Comparison of ENCODE assay signal across 7 cellular contexts in genomic region chr18:21243041-21243431, GRCh38. TPM values are rescaled to one million over a fixed set of nuclear protein-coding genes. Genes with fewer than 3 reads are reported as not detected.
DNase-seq lines count a peak whose midpoint lies in the region; ATAC-seq and TF ChIP-seq lines count a peak whose summit lies in the region.

No MANE protein-coding gene starts in this region.

- POLR2A ChIA-PET in HEK293 (lab: Yijun Ruan, JAX), result interaction anchor here (0.6 to 1.2 kb wide), 7 partner anchors 16 to 204 kb away, joined by 3 to 5 read pairs (median 3); no protein-coding TSS in a partner anchor
- POLR2A ChIA-PET in WTC11 (lab: Charles Lee), result no interaction called here

- no peak overlapping the region for H3K27ac Mint-ChIP-seq in WTC11

- peak overlapping the region; percentile 66 for H3K4me3 Mint-ChIP-seq in WTC11

- ATAC-seq in WTC11, result no peak
- ATAC-seq in HG02884 (IDR thresholded peaks at IDR 0.05; ENCODE audit: unreplicated experiment), result no peak

- WGBS in spleen, 5 donors, result 2 to 10% (median 3%) methylated on average over 21 of the region's 21 CpGs

- peaks cover 0 to 78% (median 44%) of the 10 kb centered on the region in 7 donors for H3K27me3 ChIP-seq in spleen (replicated peaks in 1 of 7)

- no peak for TF ChIP-seq POLR2A in spleen (IDR thresholded peaks at IDR 0.05)

- H3K27me3 Mint-ChIP-seq in WTC11 (ENCODE audit: low read depth), result peaks cover 91% of the 10 kb centered on the region

- H3K27ac ChIP-seq in HEK293 (ENCODE audit: extremely low read depth, low read depth, low read length) (peak overlapping the region; percentile 95; the same call in 1 of the 2 replicates), spleen (no peak overlapping the region)

- peak; percentile 24 for DNase-seq in WTC11 (ENCODE audit: low spot score)
- DNase-seq in spleen, result no peak
- DNase-seq in NCI-H2196 (lab: John Stamatoyannopoulos, UW; ENCODE audit: unreplicated experiment), result no peak
- DNase-seq in NCI-H2227 treated with DMSO at 0.1 percent for 48 hours (lab: John Stamatoyannopoulos, UW), result no peak

- H3K9me3 Mint-ChIP-seq in WTC11, result no peaks in the 10 kb centered on the region

- intact Hi-C loops in spleen (cut with DNase I; ENCODE audit: low total_unique reads), result no loop called here

- H3K9me3 ChIP-seq in HEK293 (ENCODE audit: control insufficient read depth, insufficient read depth, low read depth, low read length), result no peaks in the 10 kb centered on the region
- no peaks in the 10 kb centered on the region for H3K9me3 ChIP-seq in spleen

- H3K4me1 ChIP-seq in HEK293 (ENCODE audit: control insufficient read depth, insufficient read depth, low read length) (peaks cover 16% of the 10 kb centered on the region), spleen (peaks cover 9 to 25% (median 22%) of the 10 kb centered on the region in 6 donors)

- peak overlapping the region; percentile 64 for H3K4me3 ChIP-seq in HEK293 (ENCODE audit: low read depth, low read length)
- H3K4me3 ChIP-seq in iPS-11a (ENCODE audit: low read depth, low read length), result peak overlapping the region; percentile 45
- H3K4me3 ChIP-seq in spleen, result peak overlapping the region in 7 of 8 donors; percentile 37 to 70 (median 45)

- peaks cover 9% of the 10 kb centered on the region for H3K4me1 Mint-ChIP-seq in WTC11

- no peak for TF ChIP-seq CTCF in HEK293 (tag by site-specific recombination; IDR thresholded peaks at IDR 0.05)
- TF ChIP-seq CTCF in WTC11 (IDR thresholded peaks at IDR 0.05), result no peak
- TF ChIP-seq CTCF in spleen (IDR thresholded peaks at IDR 0.05 in 8 of 11, conservative IDR thresholded peaks at IDR 0.05 in 3 of 11), result no peak

- no peaks in the 10 kb centered on the region for H3K36me3 ChIP-seq in HEK293 (ENCODE audit: control insufficient read depth in 2 of 2, insufficient read depth in 1 of 2, low read length in 2 of 2)
- no peaks in the 10 kb centered on the region for H3K36me3 ChIP-seq in spleen

- CTCF ChIA-PET in HEK293 (lab: Yijun Ruan, JAX), result interaction anchor here (0.6 to 1.4 kb wide), 10 partner anchors 10 to 670 kb away, joined by 3 to 5 read pairs (median 3); no protein-coding TSS in a partner anchor
- CTCF ChIA-PET in WTC11 (lab: Charles Lee), result interaction anchor here (0.7 to 2.7 kb wide), 3 partner anchors 178 to 202 kb away, joined by 3 to 12 read pairs (median 3); no protein-coding TSS in a partner anchor

- no peaks in the 10 kb centered on the region for H3K36me3 Mint-ChIP-seq in WTC11

TF ChIP-seq in HEK293, 187 proteins besides CTCF, POLR2A, EP300 and RAD21:
- TF ChIP-seq PRDM1 (tag by site-specific recombination; IDR thresholded peaks at IDR 0.05) (peak; percentile 75), ZNF501 (tag by site-specific recombination; IDR thresholded peaks at IDR 0.05) (no peak), ZNF341 (tag by site-specific recombination; IDR thresholded peaks at IDR 0.05; ENCODE audit: low read depth) (peak; percentile 63), RBAK (tag by site-specific recombination; IDR thresholded peaks at IDR 0.05) (no peak), GLI4 (tag by site-specific recombination; IDR thresholded peaks at IDR 0.05) (no peak), ZNF19 (tag by site-specific recombination; IDR thresholded peaks at IDR 0.05; ENCODE audit: low read depth) (no peak), ZXDB (tag by site-specific recombination; IDR thresholded peaks at IDR 0.05) (0 out of 2 replicates have a peak, but pooled peaks have one; percentile 10), ZNF23 (tag by site-specific recombination; IDR thresholded peaks at IDR 0.05; ENCODE audit: borderline replicate concordance) (no peak), ZNF433 (tag by site-specific recombination; IDR thresholded peaks at IDR 0.05; ENCODE audit: low read depth) (no peak), EGR2 (tag by site-specific recombination; IDR thresholded peaks at IDR 0.05; ENCODE audit: low read depth) (no peak), ZNF561 (tag by site-specific recombination; IDR thresholded peaks at IDR 0.05; ENCODE audit: borderline replicate concordance) (no peak)

TF ChIP-seq in WTC11, 78 proteins besides CTCF, POLR2A, EP300 and RAD21:
- TF ChIP-seq, protein P1, sequence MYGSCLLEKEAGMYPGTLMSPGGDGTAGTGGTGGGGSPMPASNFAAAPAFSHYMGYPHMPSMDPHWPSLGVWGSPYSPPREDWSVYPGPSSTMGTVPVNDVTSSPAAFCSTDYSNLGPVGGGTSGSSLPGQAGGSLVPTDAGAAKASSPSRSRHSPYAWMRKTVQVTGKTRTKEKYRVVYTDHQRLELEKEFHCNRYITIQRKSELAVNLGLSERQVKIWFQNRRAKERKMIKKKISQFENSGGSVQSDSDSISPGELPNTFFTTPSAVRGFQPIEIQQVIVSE (CRISPR knock-in tag; IDR thresholded peaks at IDR 0.05; ENCODE audit: borderline replicate concordance), result no peak
- no peak for TF ChIP-seq TEAD1 (CRISPR knock-in tag; IDR thresholded peaks at IDR 0.05)
TF ChIP-seq in WTC11: peak in this region for 0.

RNA-seq across cellular contexts. Expression of gene GREB1L, which starts 1.0 kb away (rescaled TPM):
- 0.02 to 0.26 TPM (median 0.11 TPM) in 3 replicates for total RNA-seq in WTC11 (2021)
- under 1 TPM; 0.28 to 0.79 (median 0.69) TPM for total RNA-seq in spleen
- under 1 TPM; under 0.01 to 0.13 (median 0.07) TPM for polyA plus RNA-seq in spleen
